In genomic region chr17:74760404-74761105, GRCh38 we compare ENCODE assay signal across 6 cellular contexts. TPM values are rescaled to one million over a fixed set of nuclear protein-coding genes. Genes with fewer than 3 reads are reported as not detected.
DNase-seq lines count a peak whose midpoint lies in the region; ATAC-seq and TF ChIP-seq lines count a peak whose summit lies in the region.

No MANE protein-coding gene starts in this region.

- no peaks in the 10 kb centered on the region for H3K27me3 ChIP-seq in Panc1 (ENCODE audit: control insufficient read depth, insufficient read depth, low read length)
- H3K27me3 ChIP-seq in hepatocyte: no peaks in the 10 kb centered on the region

- intact Hi-C loops in Panc1 (cut with micrococcal nuclease; ENCODE audit: unreplicated experiment): no loop called here

- WGBS in hepatocyte (ENCODE audit: low lambda C conversion rate, missing lambda C conversion rate): 58% methylated on average over 7 of the region's 7 CpGs

- CTCF ChIA-PET in Panc1 (lab: Charles Lee): interaction anchor here (0.6 to 1.0 kb wide), 2 partner anchors 16 to 145 kb away, joined by 4 read pairs; no protein-coding TSS in a partner anchor

- DNase-seq in A172 (ENCODE audit: low spot score): peak; percentile 74
- no peak for DNase-seq in Panc1 (ENCODE audit: low read depth, low spot score)
- no peak for DNase-seq in hepatocyte (ENCODE audit: low spot score)
- DNase-seq in HuH-7.5 (ENCODE audit: low spot score): no peak
- no peak for DNase-seq in amniotic stem cell (lab: John Stamatoyannopoulos, UW)
- no peak for DNase-seq in AML-193 (lab: John Stamatoyannopoulos, UW)

- peak overlapping the region; percentile 77 for H3K4me2 ChIP-seq in hepatocyte

- in situ Hi-C loops in Panc1 (cut with HindIII; ENCODE audit: low pct_unique_long_range_greater_than_20kb, low sequenced_read_pairs): no loop called here

- peaks cover 46% of the 10 kb centered on the region for H3K4me1 ChIP-seq in Panc1 (ENCODE audit: control insufficient read depth, insufficient read depth, low read length)
- H3K4me1 ChIP-seq in hepatocyte (ENCODE audit: insufficient read depth): peaks cover 89% of the 10 kb centered on the region

- H3K27ac ChIP-seq in Panc1 (ENCODE audit: low read length) (peak overlapping the region; percentile 30), hepatocyte (peak overlapping the region; percentile 97)

- POLR2A ChIA-PET in Panc1 (lab: Charles Lee): interaction anchor here (0.6 kb wide), 1 partner anchor 11 kb away, joined by 3 read pairs; no protein-coding TSS in a partner anchor

- H3K9me2 ChIP-seq in hepatocyte (replicated peaks; ENCODE audit: insufficient read depth): no peaks in the 10 kb centered on the region

- no peak overlapping the region for H2AFZ ChIP-seq in hepatocyte

- no peaks in the 10 kb centered on the region for H3K36me3 ChIP-seq in Panc1 (ENCODE audit: control insufficient read depth, insufficient read depth, low read length)
- H3K36me3 ChIP-seq in hepatocyte (replicated peaks; ENCODE audit: insufficient read depth, low read depth): no peaks in the 10 kb centered on the region

- TF ChIP-seq CTCF in Panc1 (IDR thresholded peaks at IDR 0.05): no peak
- TF ChIP-seq CTCF in hepatocyte (IDR thresholded peaks at IDR 0.05; ENCODE audit: poor library complexity): no peak

- no TSS peak for BruUV-seq in Panc1 (replicated peaks; lab: Mats Ljungman, UMichigan)

- no peak overlapping the region for H3K4me3 ChIP-seq in Panc1 (ENCODE audit: low read depth in 2 of 2, low read length in 2 of 2)
- no peak overlapping the region for H3K4me3 ChIP-seq in hepatocyte

- peak; percentile 6; the same call in 1 of the 2 replicates for ATAC-seq in Panc1

- H3K9me3 ChIP-seq in Panc1 (ENCODE audit: control insufficient read depth, insufficient read depth, low read depth, low read length): no peaks in the 10 kb centered on the region
- no peaks in the 10 kb centered on the region for H3K9me3 ChIP-seq in hepatocyte (ENCODE audit: low read depth)

- H3K79me2 ChIP-seq in hepatocyte: peaks cover 86% of the 10 kb centered on the region

- peaks cover 60% of the 10 kb centered on the region for H4K20me1 ChIP-seq in hepatocyte (ENCODE audit: insufficient read depth, poor library complexity, severe bottlenecking)

RNA-seq across cellular contexts. Expression of gene NHERF1, which starts 12.1 kb away (rescaled TPM):
- total RNA-seq in A172 (2014; rRNA removed; shearing (Covaris generic)): 205 and 246 TPM in 2 replicates
- 90.8 TPM for total RNA-seq in Panc1 (2021; ENCODE audit: unreplicated experiment)
- polyA plus RNA-seq in Panc1 (2012; ENCODE audit: insufficient read length): 66.0 TPM
- 263 and 269 TPM in 2 replicates for total RNA-seq in hepatocyte
- polyA plus RNA-seq in hepatocyte: 712 and 763 TPM in 2 replicates

RNA-seq across cellular contexts. Expression of gene NAT9, which starts 15.6 kb away (rescaled TPM):
- total RNA-seq in A172 (2014; rRNA removed; shearing (Covaris generic)): 22.8 and 32.5 TPM in 2 replicates
- 90.1 TPM for total RNA-seq in Panc1 (2021; ENCODE audit: unreplicated experiment)
- 59.6 TPM for polyA plus RNA-seq in Panc1 (2012; ENCODE audit: insufficient read length)
- total RNA-seq in hepatocyte: 28.6 and 29.2 TPM in 2 replicates
- 34.8 and 62.9 TPM in 2 replicates for polyA plus RNA-seq in hepatocyte

RNA-seq across cellular contexts. Expression of gene RAB37, which starts 23.5 kb away (rescaled TPM):
- total RNA-seq in A172 (2014; rRNA removed; shearing (Covaris generic)): 0.05 TPM in 1 of 2 replicates, not detected in the other
- total RNA-seq in Panc1 (2021; ENCODE audit: unreplicated experiment) (1.5 TPM), hepatocyte (5.9 and 6.1 TPM in 2 replicates)
- polyA plus RNA-seq in Panc1 (2012; ENCODE audit: insufficient read length): 1.2 TPM
- polyA plus RNA-seq in hepatocyte: 7.0 and 11.8 TPM in 2 replicates

RNA-seq across cellular contexts. Expression of gene CD300LF, which starts 47.8 kb away (rescaled TPM):
- total RNA-seq in A172 (2014; rRNA removed; shearing (Covaris generic)): not detected in 2 replicates
- not detected for total RNA-seq in Panc1 (2021; ENCODE audit: unreplicated experiment)
- not detected for polyA plus RNA-seq in Panc1 (2012; ENCODE audit: insufficient read length)
- 0.32 TPM in 1 of 2 replicates, not detected in the other for total RNA-seq in hepatocyte
- polyA plus RNA-seq in hepatocyte: 0.44 and 0.85 TPM in 2 replicates
